Comparison of ENCODE assay signal across 9 cellular contexts in the genomic region with DNA sequence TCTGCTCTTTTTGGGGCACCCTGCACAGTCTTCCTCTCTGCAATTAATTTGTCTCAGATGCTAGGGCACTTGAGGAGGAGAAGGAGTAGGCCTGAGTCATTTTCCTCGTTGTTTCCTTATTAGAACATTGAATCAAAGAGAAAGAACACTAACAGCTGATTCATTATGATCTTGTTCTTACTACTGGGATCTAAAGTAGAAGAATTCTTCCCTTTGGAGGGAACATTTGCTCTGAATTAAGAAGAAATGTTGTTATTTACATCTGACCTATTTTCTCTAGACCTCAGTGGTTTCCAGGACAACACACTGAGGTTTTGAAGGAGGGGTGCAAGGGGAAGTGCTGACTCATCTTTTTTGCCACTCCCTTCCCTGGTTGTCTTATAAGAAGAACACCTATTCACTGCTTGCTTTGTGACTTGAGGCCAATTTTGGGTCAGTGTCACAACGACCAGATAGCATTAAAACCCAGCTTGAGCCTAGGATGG. TPM values are rescaled to one million over a fixed set of nuclear protein-coding genes. Genes with fewer than 3 reads are reported as not detected.
DNase-seq lines count a peak whose midpoint lies in the region; ATAC-seq, FAIRE-seq and TF ChIP-seq lines count a peak whose summit lies in the region.
"Had no signal": no experiment of that assay in that cellular context is flagged by ENCODE, and none has a peak within 500 bp of the region (broad histone marks: within the 10 kb centered on the region; RNA-seq: fewer than 3 reads in every experiment).

No MANE protein-coding gene starts in this region.

- no peaks in the 10 kb centered on the region for H4K20me1 ChIP-seq in keratinocyte (ENCODE audit: control insufficient read depth, extremely low read depth, insufficient read depth, low read length)

- peak; percentile 83 for DNase-seq in EH (ENCODE audit: low read depth)
- DNase-seq in activated effector memory CD4-positive, alpha-beta T cell treated with Interleukin-2 at 50 U/mL for 16 hours: peak; percentile 37
- DNase-seq in keratinocyte (ENCODE audit: low read depth, low spot score): no peak
- no peak for DNase-seq in left ventricle myocardium superior
- DNase-seq in mesenteric fat pad (ENCODE audit: low spot score): no peak
- DNase-seq: NCI-H2171 had no signal

- no peaks in the 10 kb centered on the region for H3K9me3 ChIP-seq in keratinocyte (ENCODE audit: control insufficient read depth, low read depth, low read length)

- no peaks in the 10 kb centered on the region for H3K27me3 ChIP-seq in keratinocyte (ENCODE audit: control insufficient read depth, extremely low read depth, insufficient read depth, low read length)

- no peak overlapping the region for H3K9ac ChIP-seq in keratinocyte (ENCODE audit: control insufficient read depth, extremely low read depth, insufficient read depth, low read length)

- no peak for TF ChIP-seq CTCF in keratinocyte (optimal IDR thresholded peaks at IDR 0.05 in 1 of 3, IDR thresholded peaks at IDR 0.05 in 1 of 3, conservative IDR thresholded peaks at IDR 0.05 in 1 of 3; ENCODE audit: extremely low read depth in 1 of 3, insufficient read depth in 2 of 3, low read length in 3 of 3)

- peak overlapping the region; percentile 14 for H2AFZ ChIP-seq in keratinocyte (ENCODE audit: control insufficient read depth, low read length)

- no peaks in the 10 kb centered on the region for H3K9me1 ChIP-seq in keratinocyte (ENCODE audit: control insufficient read depth, extremely low read depth, insufficient read depth, low read length)

- peaks cover 16% of the 10 kb centered on the region for H3K4me1 ChIP-seq in keratinocyte (ENCODE audit: control insufficient read depth, extremely low read depth, insufficient read depth, low read length)

- H3K4me3 ChIP-seq in keratinocyte (ENCODE audit: control insufficient read depth in 2 of 3, extremely low read depth in 1 of 3, insufficient read depth in 2 of 3, low read depth in 1 of 3, low read length in 3 of 3): no peak overlapping the region

- no peaks in the 10 kb centered on the region for H3K36me3 ChIP-seq in keratinocyte (ENCODE audit: control insufficient read depth in 2 of 2, extremely low read depth in 1 of 2, insufficient read depth in 2 of 2, low read length in 2 of 2)

- no peak overlapping the region for H3K27ac ChIP-seq in keratinocyte (ENCODE audit: control insufficient read depth, insufficient read depth, low read length)

- peak; percentile 71 for FAIRE-seq in keratinocyte (lab: Jason Lieb, UNC)

- peak overlapping the region; percentile 25 for H3K4me2 ChIP-seq in keratinocyte (ENCODE audit: control insufficient read depth, extremely low read depth, insufficient read depth, low read depth, low read length)

- dilution Hi-C loops in keratinocyte (cut with MboI; ENCODE audit: extremely low pct_ligation_motif_present, low sequenced_read_pairs): no loop called here

- ATAC-seq in HG03520 (IDR thresholded peaks at IDR 0.05; ENCODE audit: unreplicated experiment) (peak; percentile 76), left ventricle myocardium superior (no peak), HG03571 (IDR thresholded peaks at IDR 0.05; ENCODE audit: unreplicated experiment) (no peak), HG03097 (IDR thresholded peaks at IDR 0.05; ENCODE audit: low FRiP score, unreplicated experiment) (no peak)

- H3K79me2 ChIP-seq in keratinocyte (ENCODE audit: control insufficient read depth, insufficient read depth, low read length): no peaks in the 10 kb centered on the region

- intact Hi-C loops in left ventricle myocardium superior (cut with micrococcal nuclease): no loop called here

RNA-seq across cellular contexts. Expression of gene STAT1, which starts 24.3 kb away (rescaled TPM):
- polyA plus RNA-seq in keratinocyte: 141 to 181 TPM (median 144 TPM) in 3 replicates
- polyA plus RNA-seq in keratinocyte (2011; ENCODE audit: low read depth): 23.6 TPM
- 109 and 160 TPM in 2 replicates for polyA plus RNA-seq in keratinocyte (2011; cell fraction: cytosol; rRNA removed)
- 155 and 179 TPM in 2 replicates for polyA plus RNA-seq in keratinocyte (2011; cell fraction: nucleus; rRNA removed)
- polyA plus RNA-seq in keratinocyte (2012; ENCODE audit: low replicate concordance): 24.3 and 133 TPM in 2 replicates
- polyA minus RNA-seq in keratinocyte: 91.9 to 257 TPM (median 179 TPM) in 3 replicates
- 143 TPM for polyA minus RNA-seq in keratinocyte (2011; cell fraction: cytosol; rRNA and poly(A)+ RNA removed)
- polyA minus RNA-seq in keratinocyte (2011; cell fraction: nucleus; rRNA and poly(A)+ RNA removed): 132 and 199 TPM in 2 replicates
- total RNA-seq in left ventricle myocardium superior (38.3 TPM), mesenteric fat pad (186 TPM)

Comparison
In these comparisons a context has a peak if more than half of its experiments do, and no peak if none do; other contexts are left out.
1. DNase-seq: peak in EH (single experiment) and activated effector memory CD4-positive, alpha-beta T cell treated with Interleukin-2 at 50 U/mL for 16 hours (single experiment); none in keratinocyte (single experiment), left ventricle myocardium superior (single experiment) and mesenteric fat pad (single experiment).